Comparison of ENCODE assay signal across 8 cellular contexts in genomic region chr1:54081306-54082270, GRCh38. TPM values are rescaled to one million over a fixed set of nuclear protein-coding genes. Genes with fewer than 3 reads are reported as not detected.
A peak's percentile ranks its signal among the peaks of the same experiment; 100 is the strongest.
DNase-seq lines count a peak whose midpoint lies in the region; ATAC-seq, FAIRE-seq and TF ChIP-seq lines count a peak whose summit lies in the region.

No MANE protein-coding gene starts in this region.

- no peak for FAIRE-seq in HTR-8/SVneo (lab: Jason Lieb, UNC)

- TF ChIP-seq CTCF in AG09309 (IDR thresholded peaks at IDR 0.05; ENCODE audit: control insufficient read depth, insufficient read depth, low read depth, low read length, missing control alignments): peak; percentile 85

- peaks cover 2% of the 10 kb centered on the region for H3K4me1 Mint-ChIP-seq in activated naive CD4-positive, alpha-beta T cell treated with anti-CD3 and anti-CD28 coated beads, Interleukin-2, amount 10 ng/mL, durations not matched to agents 7 days and 5 days

- no peak overlapping the region for H3K27ac Mint-ChIP-seq in activated naive CD4-positive, alpha-beta T cell treated with anti-CD3 and anti-CD28 coated beads, Interleukin-2, amount 10 ng/mL, durations not matched to agents 7 days and 5 days

- no peaks in the 10 kb centered on the region for H3K27me3 ChIP-seq in SJSA1 (replicated peaks)

- no peaks in the 10 kb centered on the region for H3K36me3 ChIP-seq in SJSA1

- no peaks in the 10 kb centered on the region for H3K9me3 Mint-ChIP-seq in activated naive CD4-positive, alpha-beta T cell treated with anti-CD3 and anti-CD28 coated beads, Interleukin-2, amount 10 ng/mL, durations not matched to agents 7 days and 5 days

- no peak overlapping the region for H3K4me3 Mint-ChIP-seq in activated naive CD4-positive, alpha-beta T cell treated with anti-CD3 and anti-CD28 coated beads, Interleukin-2, amount 10 ng/mL, durations not matched to agents 7 days and 5 days

- DNase-seq in AG09309 (ENCODE audit: low read depth) (no peak), HTR-8/SVneo (ENCODE audit: insufficient read length, low spot score) (peak; percentile 49), SJSA1 (ENCODE audit: low read depth in 1 of 2, low spot score in 2 of 2) (peak; percentile 44 to 69), left cardiac atrium (peak; percentile 50), sciatic nerve (ENCODE audit: low spot score) (peak; percentile 63)
- DNase-seq in activated naive CD4-positive, alpha-beta T cell treated with anti-CD3 and anti-CD28 coated beads, Interleukin-2, amount 10 ng/mL, durations not matched to agents 7 days and 5 days: peak; percentile 77

- ATAC-seq in GM18517 (IDR thresholded peaks at IDR 0.05; ENCODE audit: unreplicated experiment) (peak; percentile 86), left cardiac atrium (peak; percentile 65 to 87), sciatic nerve (peak; percentile 62), GM19035 (IDR thresholded peaks at IDR 0.05; ENCODE audit: unreplicated experiment) (no peak)

- CTCF ChIA-PET in activated naive CD4-positive, alpha-beta T cell treated with anti-CD3 and anti-CD28 coated beads, Interleukin-2, amount 10 ng/mL, durations not matched to agents 7 days and 5 days (lab: Charles Lee): interaction anchor here (0.6 to 2.8 kb wide), 14 partner anchors 8 to 408 kb away, joined by 3 to 21 read pairs (median 4); no protein-coding TSS in a partner anchor

- 0 out of 2 replicates have a peak, but pooled peaks cover 2% of the 10 kb centered on the region for H3K9me3 ChIP-seq in SJSA1 (replicated peaks)

- intact Hi-C loops in left cardiac atrium (cut with DNase I) (no loop called here), sciatic nerve (cut with DNase I) (no loop called here)

- H3K4me3 ChIP-seq in AG09309 (ENCODE audit: control insufficient read depth, low read depth, low read length): no peak overlapping the region
- no peak overlapping the region for H3K4me3 ChIP-seq in SJSA1

- no peak overlapping the region for H3K27ac ChIP-seq in SJSA1

- no peaks in the 10 kb centered on the region for H3K27me3 Mint-ChIP-seq in activated naive CD4-positive, alpha-beta T cell treated with anti-CD3 and anti-CD28 coated beads, Interleukin-2, amount 10 ng/mL, durations not matched to agents 7 days and 5 days

- peaks cover 4% of the 10 kb centered on the region for H3K36me3 Mint-ChIP-seq in activated naive CD4-positive, alpha-beta T cell treated with anti-CD3 and anti-CD28 coated beads, Interleukin-2, amount 10 ng/mL, durations not matched to agents 7 days and 5 days

- H3K4me1 ChIP-seq in SJSA1 (replicated peaks): 0 out of 2 replicates have a peak, but pooled peaks cover 3% of the 10 kb centered on the region

RNA-seq across cellular contexts. Expression of gene TCEANC2, which starts 28.2 kb away (rescaled TPM):
- total RNA-seq in SJSA1 (2014; rRNA removed; shearing (Covaris generic)): 1.5 and 2.9 TPM in 2 replicates
- 1 to 10 TPM; 2.6 to 5.3 TPM for total RNA-seq in left cardiac atrium
- 7.7 TPM for total RNA-seq in sciatic nerve

RNA-seq across cellular contexts. Expression of gene TMEM59, which starts 28.6 kb away (rescaled TPM):
- 310 and 384 TPM in 2 replicates for total RNA-seq in SJSA1 (2014; rRNA removed; shearing (Covaris generic))
- 100 to 1,000 TPM; 324 to 335 TPM for total RNA-seq in left cardiac atrium
- total RNA-seq in sciatic nerve: 283 TPM
